16 cellular contexts compared by ENCODE assay signal in the genomic region with DNA sequence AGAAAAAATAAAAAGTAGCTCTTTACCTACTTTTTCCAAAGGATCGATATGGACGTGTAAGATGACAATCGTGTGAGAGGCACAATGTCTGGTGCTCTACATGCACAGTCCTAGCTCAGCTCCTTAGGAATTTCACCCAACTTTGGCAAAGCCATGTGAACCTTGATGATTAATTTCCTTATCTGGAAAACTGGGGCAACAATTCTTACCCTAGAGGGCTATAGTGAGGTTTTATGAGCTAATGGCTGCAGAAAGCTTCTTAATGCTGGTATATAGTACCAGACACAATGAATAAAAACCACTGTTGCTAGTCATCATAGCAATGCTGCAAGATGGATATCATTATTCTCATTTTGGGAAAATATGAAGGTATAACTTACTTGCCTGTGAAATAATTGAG.
A peak's percentile ranks its signal among the peaks of the same experiment; 100 is the strongest.
DNase-seq lines count a peak whose midpoint lies in the region; ATAC-seq and TF ChIP-seq lines count a peak whose summit lies in the region.
"Had no signal": no experiment of that assay in that cellular context is flagged by ENCODE, and none has a peak within 500 bp of the region (broad histone marks: within the 10 kb centered on the region; RNA-seq: fewer than 3 reads in every experiment).

No MANE protein-coding gene starts in this region.

- H4K91ac ChIP-seq in IMR-90 (ENCODE audit: insufficient read depth, low read depth, low read length): no peak overlapping the region

- H3K23ac ChIP-seq in IMR-90 (ENCODE audit: low read depth, low read length): 0 out of 2 replicates have a peak overlapping the region, but pooled peaks have one; percentile 24

- H3K27me3 ChIP-seq in IMR-90 (ENCODE audit: control insufficient read depth, insufficient read depth, low read length): no peaks in the 10 kb centered on the region
- H3K27me3 ChIP-seq: BE2C had no signal

- TF ChIP-seq RAD21 in IMR-90 (IDR thresholded peaks at IDR 0.05; ENCODE audit: low read length): no peak

- peaks cover 3% of the 10 kb centered on the region; the same call in 1 of the 2 replicates for H3K9me1 ChIP-seq in IMR-90 (ENCODE audit: insufficient read depth, low read length)

- no peak for ATAC-seq in IMR-90 (ENCODE audit: low read depth)
- ATAC-seq: Right ventricle myocardium inferior had no signal

- TF ChIP-seq CTCF in IMR-90 (conservative IDR thresholded peaks at IDR 0.05; ENCODE audit: low read depth, low read length) (no peak), cardiac fibroblast (IDR thresholded peaks at IDR 0.05; ENCODE audit: low read depth, low read length) (no peak)

- WGBS in IMR-90 (ENCODE audit: extremely low coverage in 2 of 2, insufficient read length in 1 of 2), 2 experiments: 100% methylated on average over 3 of the region's 3 CpGs; no CpG with 5 or more reads in 1 of the 2 experiments

- no peak overlapping the region for H4K8ac ChIP-seq in IMR-90 (ENCODE audit: low read depth in 2 of 2, low read length in 2 of 2)

- no peak overlapping the region for H3K14ac ChIP-seq in IMR-90 (replicated peaks; ENCODE audit: low read depth, low read length)

- no peak overlapping the region for H3K4ac ChIP-seq in IMR-90 (ENCODE audit: low read depth, low read length)

- H2AK9ac ChIP-seq in IMR-90 (replicated peaks; ENCODE audit: low read depth, low read length, poor library complexity): no peak overlapping the region

- H3K18ac ChIP-seq in IMR-90 (ENCODE audit: low read depth, low read length): peak overlapping the region; percentile 64; the same call in 1 of the 2 replicates

- TF ChIP-seq POLR2A in IMR-90 (IDR thresholded peaks at IDR 0.05; ENCODE audit: low read depth, low read length): no peak

- CTCF ChIA-PET in IMR-90 (lab: Yijun Ruan, JAX): interaction anchor here (0.7 to 1.7 kb wide), 2 partner anchors 13 to 25 kb away, joined by 3 to 5 read pairs; no protein-coding TSS in a partner anchor

- no peak overlapping the region for H2BK5ac ChIP-seq in IMR-90 (ENCODE audit: low read depth, low read length, poor library complexity, severe bottlenecking)

- H3K4me1 ChIP-seq in IMR-90 (ENCODE audit: control insufficient read depth, insufficient read depth, low read length): peaks cover 2% of the 10 kb centered on the region; the same call in 1 of the 2 replicates
- H3K4me1 ChIP-seq: BE2C had no signal

- dilution Hi-C loops in IMR-90 (cut with HindIII; ENCODE audit: low sequenced_read_pairs, unreplicated experiment): no loop called here

- peak; percentile 36 for DNase-seq in ELR (ENCODE audit: low read depth)
- DNase-seq in IMR-90: no peak
- DNase-seq in cardiac fibroblast (ENCODE audit: low read depth in 2 of 2): peak; percentile 33 to 48
- DNase-seq in pulmonary artery endothelial cell (ENCODE audit: low read depth, low spot score): peak; percentile 2
- no peak for DNase-seq in NCI-H524 treated with DMSO at 0.1 percent for 48 hours (lab: John Stamatoyannopoulos, UW)
- DNase-seq in NCI-H2029 treated with DMSO at 0.1 percent for 48 hours (lab: John Stamatoyannopoulos, UW): no peak
- DNase-seq in NCI-H1694 treated with DMSO at 0.1 percent for 48 hours (lab: John Stamatoyannopoulos, UW): no peak
- DNase-seq: BE2C; CD4-positive, alpha-beta memory T cell; DMS79 treated with DMSO at 0.1 percent for 48 hours; H7; NCI-H1436 treated with DMSO at 0.1 percent for 48 hours; NCI-H446; NCI-H748 treated with DMSO at 0.1 percent for 48 hours; SK-N-SH had no signal

- no peak overlapping the region for H3K56ac ChIP-seq in IMR-90 (ENCODE audit: extremely low read depth, insufficient read depth, low read length)

- H3K4me2 ChIP-seq in IMR-90 (ENCODE audit: low read depth, low read length): no peak overlapping the region
- H3K4me2 ChIP-seq: SK-N-SH had no signal

- no peak overlapping the region for H2BK120ac ChIP-seq in IMR-90 (ENCODE audit: low read depth, low read length)

- H3K9ac ChIP-seq in IMR-90 (ENCODE audit: low read depth, low read length): no peak overlapping the region
- H3K9ac ChIP-seq: SK-N-SH had no signal

- in situ Hi-C loops in IMR-90 (cut with MboI; ENCODE audit: low sequenced_read_pairs): no loop called here

- no peak overlapping the region for H3K27ac ChIP-seq in IMR-90 (ENCODE audit: insufficient read depth, low read length)

- peaks cover 10 to 13% of the 10 kb centered on the region in 2 experiments; a peak in 3 of 4 replicates for H3K79me1 ChIP-seq in IMR-90 (ENCODE audit: low read depth in 1 of 2, low read length in 2 of 2)

- no peak overlapping the region for H2AFZ ChIP-seq in IMR-90 (replicated peaks; ENCODE audit: low read length, poor library complexity)

- H4K5ac ChIP-seq in IMR-90 (ENCODE audit: low read depth, low read length): no peak overlapping the region

- POLR2A ChIA-PET in IMR-90 (lab: Charles Lee; ENCODE audit: unreplicated experiment): no interaction called here

- no peak overlapping the region; the same call in 2 of the 3 replicates for H2BK15ac ChIP-seq in IMR-90 (ENCODE audit: low read depth, low read length)

- intact Hi-C loops in IMR-90 (cut with micrococcal nuclease): no loop called here

- no peak overlapping the region for H2BK20ac ChIP-seq in IMR-90 (ENCODE audit: low read depth, low read length)

- H3K4me3 ChIP-seq in IMR-90 (ENCODE audit: insufficient read depth, low read depth, low read length): no peak overlapping the region
- no peak overlapping the region for H3K4me3 ChIP-seq in cardiac fibroblast (replicated peaks in 1 of 2; ENCODE audit: low read depth in 2 of 2, low read length in 2 of 2)

- no peaks in the 10 kb centered on the region for H3K36me3 ChIP-seq in IMR-90 (ENCODE audit: control insufficient read depth, insufficient read depth, low read length)
- H3K36me3 ChIP-seq: BE2C had no signal

- no TSS peak for BruUV-seq in IMR-90 (replicated peaks; lab: Mats Ljungman, UMichigan)

- no peaks in the 10 kb centered on the region for H3K9me3 ChIP-seq in IMR-90 (ENCODE audit: control insufficient read depth, insufficient read depth, low read length)
- H3K9me3 ChIP-seq: BE2C, SK-N-SH had no signal

- no peaks in the 10 kb centered on the region; the same call in 1 of the 2 replicates for H4K20me1 ChIP-seq in IMR-90 (ENCODE audit: insufficient read depth, low read length)

- no peak overlapping the region for H2AK5ac ChIP-seq in IMR-90 (ENCODE audit: low read depth, low read length)

TF ChIP-seq in IMR-90, 13 proteins besides CTCF, POLR2A, EP300 and RAD21:
- no peak for TF ChIP-seq USF2 (IDR thresholded peaks at IDR 0.05; ENCODE audit: low read depth, low read length)
- TF ChIP-seq MAZ (IDR thresholded peaks at IDR 0.05; ENCODE audit: borderline replicate concordance, low read depth, low read length): no peak
- TF ChIP-seq BHLHE40 (IDR thresholded peaks at IDR 0.05; ENCODE audit: low read depth, low read length): no peak
- no peak for TF ChIP-seq CEBPB (IDR thresholded peaks at IDR 0.05; ENCODE audit: low read depth, low read length)
- TF ChIP-seq RCOR1 (IDR thresholded peaks at IDR 0.05; ENCODE audit: insufficient replicate concordance, low read length): no peak
- no peak for TF ChIP-seq NFE2L2 (IDR thresholded peaks at IDR 0.05; ENCODE audit: low read depth, low read length)
- no peak for TF ChIP-seq SMC3 (IDR thresholded peaks at IDR 0.05; ENCODE audit: low read depth, low read length)
- TF ChIP-seq MAFK (IDR thresholded peaks at IDR 0.05; ENCODE audit: low read depth, low read length): no peak
- no peak for TF ChIP-seq FOS (IDR thresholded peaks at IDR 0.05; ENCODE audit: low read depth, low read length)
- no peak for TF ChIP-seq CHD1 (IDR thresholded peaks at IDR 0.05; ENCODE audit: low read depth, low read length)
- no peak for TF ChIP-seq RFX5 (IDR thresholded peaks at IDR 0.05; ENCODE audit: low read depth, low read length)
- no peak for TF ChIP-seq ELK1 (IDR thresholded peaks at IDR 0.05; ENCODE audit: borderline replicate concordance, low read depth, low read length)
- TF ChIP-seq MXI1 (IDR thresholded peaks at IDR 0.05; ENCODE audit: borderline replicate concordance, low read depth, low read length): no peak

Comparison
In these comparisons a context has a peak if more than half of its experiments do, and no peak if none do; other contexts are left out.
1. DNase-seq: peak in ELR (single experiment), cardiac fibroblast (2 of 2) and pulmonary artery endothelial cell (single experiment); none in IMR-90 (single experiment), NCI-H524 treated with DMSO at 0.1 percent for 48 hours (single experiment), NCI-H2029 treated with DMSO at 0.1 percent for 48 hours (single experiment) and NCI-H1694 treated with DMSO at 0.1 percent for 48 hours (single experiment).